ENCODE assay signal across 27 cellular contexts in the genomic region with DNA sequence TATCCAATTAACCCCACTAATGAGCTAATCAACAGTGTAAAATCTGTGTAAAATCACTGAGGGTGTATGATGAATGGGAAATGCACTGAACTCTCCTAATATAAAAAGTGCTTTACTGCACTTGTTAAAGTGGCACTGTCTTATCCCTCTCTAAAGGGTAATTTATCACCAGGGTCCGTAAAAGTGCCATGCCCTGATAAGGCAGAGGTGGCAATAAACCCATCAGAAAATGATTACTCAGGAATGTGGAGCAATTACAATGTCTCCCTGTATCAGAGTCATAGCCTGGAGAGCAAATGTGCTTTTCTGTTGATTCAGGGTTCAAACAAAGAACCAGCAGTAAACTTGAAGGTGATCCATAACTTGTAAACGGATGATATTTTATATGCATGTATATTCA.
"Had no signal": no experiment of that assay in that cellular context is flagged by ENCODE, and none has a peak within 500 bp of the region (broad histone marks: within the 10 kb centered on the region; RNA-seq: fewer than 3 reads in every experiment).

No MANE protein-coding gene starts in this region.

- H3K4me1 Mint-ChIP-seq: activated CD8-positive, alpha-beta memory T cell treated with anti-CD3 and anti-CD28 coated beads, Interleukin-2, amount 10 ng/mL, durations not matched to agents 7 days and 5 days; activated naive CD4-positive, alpha-beta T cell treated with anti-CD3 and anti-CD28 coated beads, Interleukin-2, amount 50 U/mL, for 24 hours; central memory CD8-positive, alpha-beta T cell had no signal

- ATAC-seq: activated CD8-positive, alpha-beta memory T cell treated with anti-CD3 and anti-CD28 coated beads, Interleukin-2, amount 10 ng/mL, durations not matched to agents 7 days and 5 days; PC-3; SK-N-SH treated with all-trans-retinoic acid at 6 μM for 48 hours had no signal

- H3K4me3 Mint-ChIP-seq: activated CD8-positive, alpha-beta memory T cell treated with anti-CD3 and anti-CD28 coated beads, Interleukin-2, amount 10 ng/mL, durations not matched to agents 7 days and 5 days; activated naive CD4-positive, alpha-beta T cell treated with anti-CD3 and anti-CD28 coated beads, Interleukin-2, amount 50 U/mL, for 24 hours; activated T-cell treated with anti-CD3 and anti-CD28 coated beads, Interleukin-2, amount 50 U/mL, for 24 hours; activated T-helper 1 cell treated with anti-CD3 and anti-CD28 coated beads, Interleukin-12 subunit alpha, Interleukin-12 subunit beta, Interleukin-2, Interleukin-4 antibody, amounts not matched to agents 30 ng/mL and 10 ng/mL and 1 ng/mL, durations not matched to agents 14 hours and 24 hours and 36 hours; brain; central memory CD8-positive, alpha-beta T cell had no signal

- FAIRE-seq: RCC 7860 had no signal

- H3K27ac ChIP-seq: ascending aorta, KMS-11, SJSA1 had no signal

- H3K27me3 ChIP-seq: ascending aorta, MG63, SJSA1 had no signal

- H3K27me3 Mint-ChIP-seq: activated CD8-positive, alpha-beta memory T cell treated with anti-CD3 and anti-CD28 coated beads, Interleukin-2, amount 10 ng/mL, durations not matched to agents 7 days and 5 days; activated naive CD4-positive, alpha-beta T cell treated with anti-CD3 and anti-CD28 coated beads, Interleukin-2, amount 50 U/mL, for 24 hours; activated T-cell treated with anti-CD3 and anti-CD28 coated beads, Interleukin-2, amount 50 U/mL, for 24 hours; central memory CD8-positive, alpha-beta T cell had no signal

- H3K9me3 Mint-ChIP-seq: activated T-helper 1 cell treated with anti-CD3 and anti-CD28 coated beads, Interleukin-12 subunit alpha, Interleukin-12 subunit beta, Interleukin-2, Interleukin-4 antibody, amounts not matched to agents 30 ng/mL and 10 ng/mL and 1 ng/mL, durations not matched to agents 14 hours and 24 hours and 36 hours had no signal

- DNase-seq: activated CD4-positive, alpha-beta T cell treated with anti-CD3 and anti-CD28 coated beads for 48 hours; activated CD4-positive, alpha-beta T cell treated with anti-CD3 and anti-CD28 coated beads, Interleukin-2, amount 50 U/mL, for 4 hours; activated CD4-positive, CD25-positive, alpha-beta regulatory T cell treated with anti-CD3 and anti-CD28 coated beads, Interleukin-2, amount 50 U/mL, for 72 hours; activated CD8-positive, alpha-beta memory T cell treated with anti-CD3 and anti-CD28 coated beads, Interleukin-2, amount 10 ng/mL, durations not matched to agents 7 days and 5 days; activated effector memory CD4-positive, alpha-beta T cell treated with Interleukin-2 at 50 U/mL for 16 hours; activated naive CD4-positive, alpha-beta T cell; activated T-cell treated with anti-CD3 and anti-CD28 coated beads, Interleukin-2, amount 50 U/mL, for 24 hours; MG63; MV-4-11; NCI-H1092 treated with DMSO at 0.1 percent for 48 hours; NCI-H1436 treated with DMSO at 0.1 percent for 48 hours; NCI-H187; NCI-H2081; NCI-H446 treated with DMSO at 0.1 percent for 48 hours; NCI-H526; PC-3; SHP77; SW 1271 had no signal

- H3K36me3 Mint-ChIP-seq: activated CD8-positive, alpha-beta memory T cell treated with anti-CD3 and anti-CD28 coated beads, Interleukin-2, amount 10 ng/mL, durations not matched to agents 7 days and 5 days; activated naive CD4-positive, alpha-beta T cell treated with anti-CD3 and anti-CD28 coated beads, Interleukin-2, amount 50 U/mL, for 24 hours; brain had no signal

- H3K36me3 ChIP-seq: ascending aorta, MG63, SJSA1 had no signal

- H3K9me3 ChIP-seq: ascending aorta, MG63, SJSA1 had no signal

- H3K27ac Mint-ChIP-seq: activated CD8-positive, alpha-beta memory T cell treated with anti-CD3 and anti-CD28 coated beads, Interleukin-2, amount 10 ng/mL, durations not matched to agents 7 days and 5 days; activated naive CD4-positive, alpha-beta T cell treated with anti-CD3 and anti-CD28 coated beads, Interleukin-2, amount 50 U/mL, for 24 hours; activated T-cell treated with anti-CD3 and anti-CD28 coated beads, Interleukin-2, amount 50 U/mL, for 24 hours; activated T-helper 1 cell treated with anti-CD3 and anti-CD28 coated beads, Interleukin-12 subunit alpha, Interleukin-12 subunit beta, Interleukin-2, Interleukin-4 antibody, amounts not matched to agents 30 ng/mL and 10 ng/mL and 1 ng/mL, durations not matched to agents 14 hours and 24 hours and 36 hours; brain had no signal

- H3K4me1 ChIP-seq: ascending aorta, SJSA1 had no signal

- H3K4me3 ChIP-seq: ascending aorta, MG63, SJSA1 had no signal
